1 cellular context compared by ENCODE assay signal in genomic region chr3:43894176-43895049, GRCh38.
TF ChIP-seq lines count a peak whose summit lies in the region.

No MANE protein-coding gene starts in this region.

TF ChIP-seq in K562, 482 proteins besides CTCF, POLR2A, EP300 and RAD21 (continued from another document and continues in another):
- TF ChIP-seq CHD7 (IDR thresholded peaks at IDR 0.05; ENCODE audit: low read depth, low read length) (no peak), MBD1 (CRISPR knock-in tag; IDR thresholded peaks at IDR 0.05) (0 out of 2 replicates have a peak, but pooled peaks have one; percentile 15), TBP (optimal IDR thresholded peaks at IDR 0.05; ENCODE audit: low read depth, low read length) (peak; percentile 2), CBX2 (IDR thresholded peaks at IDR 0.05; ENCODE audit: insufficient read depth, low read length, poor library complexity, severe bottlenecking) (no peak), MTF1 (CRISPR knock-in tag; IDR thresholded peaks at IDR 0.05; ENCODE audit: borderline replicate concordance) (no peak), MYC (IDR thresholded peaks at IDR 0.05; ENCODE audit: low read depth, low read length) (0 out of 2 replicates have a peak, but pooled peaks have one; percentile 22), MYC (CRISPR knock-in tag; IDR thresholded peaks at IDR 0.05; ENCODE audit: borderline replicate concordance, low read depth) (no peak), ARID3B (CRISPR knock-in tag; IDR thresholded peaks at IDR 0.05; ENCODE audit: borderline replicate concordance) (no peak), ZNF347 (CRISPR knock-in tag; IDR thresholded peaks at IDR 0.05; ENCODE audit: low read depth) (no peak), NRF1 (conservative IDR thresholded peaks at IDR 0.05 in 1 of 2, IDR thresholded peaks at IDR 0.05 in 1 of 2) (peak; percentile 81 to 83), DACH1 (IDR thresholded peaks at IDR 0.05; ENCODE audit: partially characterized antibody) (no peak), PTTG1 (tag; IDR thresholded peaks at IDR 0.05; ENCODE audit: low read depth) (no peak), TFAP4 (CRISPR knock-in tag; IDR thresholded peaks at IDR 0.05; ENCODE audit: borderline replicate concordance) (no peak), DLX4 (CRISPR knock-in tag; IDR thresholded peaks at IDR 0.05) (no peak), ZNF436 (CRISPR knock-in tag; IDR thresholded peaks at IDR 0.05) (no peak), ZBTB33 (CRISPR knock-in tag; IDR thresholded peaks at IDR 0.05) (peak; percentile 88), GTF3C2 (IDR thresholded peaks at IDR 0.05; ENCODE audit: borderline replicate concordance, extremely low read depth, insufficient read length) (no peak), ZFP91 (CRISPR knock-in tag; IDR thresholded peaks at IDR 0.05) (no peak), TSC22D4 (tag; IDR thresholded peaks at IDR 0.05) (no peak), STAT5A (IDR thresholded peaks at IDR 0.05; ENCODE audit: borderline replicate concordance, low read length) (no peak), HNRNPK (IDR thresholded peaks at IDR 0.05; ENCODE audit: low read depth, low read length, poor library complexity, severe bottlenecking) (no peak), MYNN (IDR thresholded peaks at IDR 0.05) (no peak), MYNN (CRISPR knock-in tag; IDR thresholded peaks at IDR 0.05) (no peak), ZKSCAN1 (IDR thresholded peaks at IDR 0.05; ENCODE audit: low read depth, low read length) (no peak), FOXM1 (IDR thresholded peaks at IDR 0.05; ENCODE audit: low read depth) (no peak), FOXM1 (CRISPR knock-in tag; IDR thresholded peaks at IDR 0.05; ENCODE audit: low read depth) (no peak), RHOXF2B (CRISPR knock-in tag; conservative IDR thresholded peaks at IDR 0.05) (no peak), SMAD4 (CRISPR knock-in tag; conservative IDR thresholded peaks at IDR 0.05) (no peak), MTA1 (IDR thresholded peaks at IDR 0.05; ENCODE audit: borderline replicate concordance) (no peak)
